In the genomic region with DNA sequence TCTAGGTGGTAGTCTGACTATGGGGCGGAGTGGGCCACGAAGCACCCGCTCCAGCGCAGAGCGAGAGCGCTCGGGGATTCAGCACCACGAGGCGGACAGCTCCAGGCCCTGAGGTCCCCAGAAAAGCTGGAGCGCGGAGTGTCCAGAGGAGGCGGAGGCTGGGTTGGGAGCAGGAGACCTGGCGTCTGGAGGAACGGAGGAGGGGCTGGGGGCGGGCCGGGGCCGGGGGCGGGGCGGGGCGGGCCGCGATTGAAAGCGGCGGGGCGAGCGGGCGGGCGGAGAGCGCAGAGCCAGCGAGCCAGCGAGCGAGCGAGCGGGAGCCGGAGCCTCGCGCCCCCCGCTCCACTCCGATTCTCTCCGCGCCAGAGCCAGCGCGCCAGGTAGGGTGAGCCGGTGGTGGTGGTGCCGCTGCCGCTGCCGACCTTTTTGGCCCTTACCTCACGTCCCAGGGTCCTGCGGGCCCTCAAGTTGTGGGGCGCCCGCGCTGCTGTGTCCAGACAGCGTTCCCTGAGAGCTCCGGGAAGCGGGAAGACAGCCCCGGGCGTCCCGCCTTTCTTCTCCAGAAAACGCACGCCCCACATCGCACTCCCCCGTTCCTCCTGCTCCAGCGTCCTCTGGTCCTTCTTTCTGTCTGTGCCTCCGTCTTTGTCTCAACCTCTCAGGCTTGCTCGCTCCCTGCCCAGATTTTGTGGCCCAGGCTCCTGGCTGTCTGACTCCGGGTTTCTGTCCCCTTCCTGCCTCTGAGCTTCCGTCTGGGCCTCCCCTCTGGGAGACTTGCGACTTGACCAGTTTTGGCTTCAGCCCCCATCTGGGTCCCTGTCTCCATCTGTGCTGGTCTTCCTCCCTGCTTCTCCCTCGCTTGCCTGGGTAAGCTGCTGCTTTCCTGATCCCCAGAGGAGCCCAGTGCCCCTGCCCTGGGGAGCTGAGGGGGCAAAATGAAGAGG, we compare ENCODE assay signal across 8 cellular contexts. TPM values are rescaled to one million over a fixed set of nuclear protein-coding genes. Genes with fewer than 3 reads are reported as not detected.
DNase-seq lines count a peak whose midpoint lies in the region; ATAC-seq, FAIRE-seq and TF ChIP-seq lines count a peak whose summit lies in the region.

A gene (plus strand): TSS at position 281 of the 944 bp plus-strand sequence. CDS start 1,916 bp downstream, outside the sequence.

- H3K9me3 ChIP-seq in mammary epithelial cell (replicated peaks; ENCODE audit: insufficient read depth, low read length) = no peaks in the 10 kb centered on the region
- no peaks in the 10 kb centered on the region for H3K9me3 ChIP-seq in iPS-15b (ENCODE audit: control insufficient read depth, insufficient read depth, low read length)
- no peaks in the 10 kb centered on the region for H3K9me3 ChIP-seq in sigmoid colon

- no peak for TF ChIP-seq EP300 in sigmoid colon (IDR thresholded peaks at IDR 0.05)

- H3K4me1 Mint-ChIP-seq in stimulated activated effector memory CD8-positive, alpha-beta T cell treated with anti-CD3 and anti-CD28 coated beads, Interleukin-12 subunit alpha, Interleukin-12 subunit beta, amount 100 ng/mL, for 72 hours = peaks cover 47% of the 10 kb centered on the region

- H3K9me3 Mint-ChIP-seq in stimulated activated effector memory CD8-positive, alpha-beta T cell treated with anti-CD3 and anti-CD28 coated beads, Interleukin-12 subunit alpha, Interleukin-12 subunit beta, amount 100 ng/mL, for 72 hours = no peaks in the 10 kb centered on the region

- H3K4me3 ChIP-seq in mammary epithelial cell (replicated peaks in 1 of 3; ENCODE audit: insufficient read depth in 1 of 3, low read depth in 2 of 3, low read length in 3 of 3) (peak within 1 kb of the TSS in 2 of 3 experiments; percentile 8 to 24), iPS-15b (ENCODE audit: low read depth, low read length) (peak within 1 kb of the TSS; percentile 75), sigmoid colon (peak within 1 kb of the TSS in 3 of 4 donors; percentile 16 to 43 (median 40))

- no peak for ATAC-seq in stimulated activated effector memory CD8-positive, alpha-beta T cell treated with anti-CD3 and anti-CD28 coated beads, Interleukin-12 subunit alpha, Interleukin-12 subunit beta, amount 100 ng/mL, for 72 hours

- no peaks in the 10 kb centered on the region for H3K79me2 ChIP-seq in mammary epithelial cell (ENCODE audit: insufficient read depth, low read length)

- DNase-seq in NCI-H748 (lab: John Stamatoyannopoulos, UW; ENCODE audit: unreplicated experiment) (peak; percentile 71), NCI-H748 treated with DMSO at 0.1 percent for 48 hours (lab: John Stamatoyannopoulos, UW) (no peak), NCI-H82 treated with DMSO at 0.1 percent for 48 hours (lab: John Stamatoyannopoulos, UW; ENCODE audit: unreplicated experiment) (peak; percentile 40), mammary epithelial cell (peak; percentile 47), sigmoid colon (peak; percentile 69), GM12891 (ENCODE audit: insufficient read length, low spot score) (no peak)
- DNase-seq in stimulated activated effector memory CD8-positive, alpha-beta T cell treated with anti-CD3 and anti-CD28 coated beads, Interleukin-12 subunit alpha, Interleukin-12 subunit beta, amount 100 ng/mL, for 72 hours (ENCODE audit: low spot score in 2 of 2) = no peak

- H3K27me3 ChIP-seq in mammary epithelial cell (ENCODE audit: insufficient read depth, low read length) = no peaks in the 10 kb centered on the region
- peaks cover 24% of the 10 kb centered on the region for H3K27me3 ChIP-seq in iPS-15b (ENCODE audit: control insufficient read depth, insufficient read depth, low read length)
- peaks cover 0 to 2% (median 0%) of the 10 kb centered on the region in 3 donors for H3K27me3 ChIP-seq in sigmoid colon

- H3K9ac ChIP-seq in mammary epithelial cell (ENCODE audit: insufficient read depth, low read length) = no peak within 1 kb of the TSS
- no peak within 1 kb of the TSS for H3K9ac ChIP-seq in iPS-15b (ENCODE audit: low read depth, low read length)

- no peak for FAIRE-seq in GM12891 (lab: Jason Lieb, UNC)

- dilution Hi-C loops in mammary epithelial cell (cut with HindIII; ENCODE audit: low sequenced_read_pairs) = no loop called here

- CTCF ChIA-PET in mammary epithelial cell (lab: Charles Lee; ENCODE audit: low non-redundant PET) = no interaction called here

- no peak for TF ChIP-seq POLR2A in sigmoid colon (IDR thresholded peaks at IDR 0.05)
- no peak for TF ChIP-seq POLR2A in GM12891 (IDR thresholded peaks at IDR 0.05; ENCODE audit: low read depth, low read length)

- intact Hi-C loops in mammary epithelial cell (cut with micrococcal nuclease) = no loop called here
- intact Hi-C loops in sigmoid colon (cut with DNase I) = no loop called here

- no peaks in the 10 kb centered on the region for H3K4me1 ChIP-seq in mammary epithelial cell (ENCODE audit: insufficient read depth, low read length)
- H3K4me1 ChIP-seq in iPS-15b (ENCODE audit: control insufficient read depth, insufficient read depth, low read length) = peaks cover 19% of the 10 kb centered on the region
- peaks cover 0 to 9% (median 6%) of the 10 kb centered on the region in 4 donors for H3K4me1 ChIP-seq in sigmoid colon

- H2AFZ ChIP-seq in mammary epithelial cell (ENCODE audit: low read depth, low read length) = no peak within 1 kb of the TSS

- no peak within 1 kb of the TSS for H3K27ac Mint-ChIP-seq in stimulated activated effector memory CD8-positive, alpha-beta T cell treated with anti-CD3 and anti-CD28 coated beads, Interleukin-12 subunit alpha, Interleukin-12 subunit beta, amount 100 ng/mL, for 72 hours

- in situ Hi-C loops in mammary epithelial cell (cut with MboI; ENCODE audit: low sequenced_read_pairs in 2 of 2) = no loop called here

- peaks cover 2% of the 10 kb centered on the region for H4K20me1 ChIP-seq in mammary epithelial cell (ENCODE audit: insufficient read depth, low read length)

- BruUV-seq in mammary epithelial cell (replicated peaks; lab: Mats Ljungman, UMichigan) = no TSS peak

- peaks cover 30% of the 10 kb centered on the region for H3K36me3 Mint-ChIP-seq in stimulated activated effector memory CD8-positive, alpha-beta T cell treated with anti-CD3 and anti-CD28 coated beads, Interleukin-12 subunit alpha, Interleukin-12 subunit beta, amount 100 ng/mL, for 72 hours

- 29% methylated on average over 23 of the region's 69 CpGs for WGBS in mammary epithelial cell (ENCODE audit: low coverage, missing lambda C conversion rate)
- WGBS in sigmoid colon, 2 donors = 6 to 9% methylated on average over 69 of the region's 69 CpGs

- H3K36me3 ChIP-seq in mammary epithelial cell (ENCODE audit: insufficient read depth, low read length) (no peaks in the 10 kb centered on the region), iPS-15b (ENCODE audit: control insufficient read depth, insufficient read depth, low read length) (no peaks in the 10 kb centered on the region), sigmoid colon (peaks cover 4 to 31% (median 16%) of the 10 kb centered on the region in 4 donors)

- no peak within 1 kb of the TSS for H3K4me3 Mint-ChIP-seq in stimulated activated effector memory CD8-positive, alpha-beta T cell treated with anti-CD3 and anti-CD28 coated beads, Interleukin-12 subunit alpha, Interleukin-12 subunit beta, amount 100 ng/mL, for 72 hours

- H3K27ac ChIP-seq in mammary epithelial cell (ENCODE audit: insufficient read depth, low read depth, low read length) = no peak within 1 kb of the TSS
- no peak within 1 kb of the TSS for H3K27ac ChIP-seq in sigmoid colon

- H3K4me2 ChIP-seq in mammary epithelial cell (ENCODE audit: insufficient read depth, low read depth, low read length) = peak within 1 kb of the TSS; percentile 77

- no peak for TF ChIP-seq CTCF in mammary epithelial cell (conservative IDR thresholded peaks at IDR 0.05 in 1 of 2, IDR thresholded peaks at IDR 0.05 in 1 of 2; ENCODE audit: extremely low read depth in 1 of 2, insufficient read depth in 1 of 2, low read depth in 1 of 2, low read length in 2 of 2)
- TF ChIP-seq CTCF in sigmoid colon (IDR thresholded peaks at IDR 0.05) = no peak

TF ChIP-seq in GM12891, 5 proteins besides CTCF, POLR2A, EP300 and RAD21:
- TF ChIP-seq SPI1 (IDR thresholded peaks at IDR 0.05; ENCODE audit: low read depth, low read length) (no peak), PAX5 (IDR thresholded peaks at IDR 0.05; ENCODE audit: insufficient read depth, low read length, severe bottlenecking) (no peak), POU2F2 (IDR thresholded peaks at IDR 0.05; ENCODE audit: low read depth, low read length) (no peak), TAF1 (IDR thresholded peaks at IDR 0.05; ENCODE audit: low read depth, low read length) (no peak), POLR2AphosphoS5 (IDR thresholded peaks at IDR 0.05; ENCODE audit: low read depth, low read length) (no peak)

RNA-seq across cellular contexts. Expression of the gene that starts here (rescaled TPM):
- total RNA-seq in mammary epithelial cell (under 1 TPM; under 0.01 to 0.12 TPM), sigmoid colon (1 to 10 TPM in 1 of 4 donors, under 1 TPM in 2, not detected in 1; under 0.01 to 1.3 (median 0.14) TPM)
- polyA plus RNA-seq in mammary epithelial cell (0.09 TPM), sigmoid colon (under 1 TPM in 1 of 3 donors, not detected in 2; 0.13 TPM)
- polyA minus RNA-seq in mammary epithelial cell = not detected
- polyA plus RNA-seq in GM12891 (2012; ENCODE audit: low read depth, missing spikeins) = 0.06 TPM

Comparison
In these comparisons a context has a peak if more than half of its experiments do, and no peak if none do; other contexts are left out.
1. DNase-seq: peak in NCI-H748 (single experiment), NCI-H82 treated with DMSO at 0.1 percent for 48 hours (single experiment) and sigmoid colon (single experiment); none in NCI-H748 treated with DMSO at 0.1 percent for 48 hours (single experiment), GM12891 (single experiment) and stimulated activated effector memory CD8-positive, alpha-beta T cell treated with anti-CD3 and anti-CD28 coated beads, Interleukin-12 subunit alpha, Interleukin-12 subunit beta, amount 100 ng/mL, for 72 hours (0 of 2).
2. Peak in DNase-seq, H3K4me3 ChIP-seq and H3K4me2 ChIP-seq in mammary epithelial cell; RNA of the gene not detected or under 1 TPM.
3. H3K4me3 ChIP-seq: peak in every context shown above with its lines; median percentile 75 in iPS-15b; 40 in sigmoid colon; 16 in mammary epithelial cell.